Comparison of ENCODE assay signal across 12 cellular contexts in the genomic region with DNA sequence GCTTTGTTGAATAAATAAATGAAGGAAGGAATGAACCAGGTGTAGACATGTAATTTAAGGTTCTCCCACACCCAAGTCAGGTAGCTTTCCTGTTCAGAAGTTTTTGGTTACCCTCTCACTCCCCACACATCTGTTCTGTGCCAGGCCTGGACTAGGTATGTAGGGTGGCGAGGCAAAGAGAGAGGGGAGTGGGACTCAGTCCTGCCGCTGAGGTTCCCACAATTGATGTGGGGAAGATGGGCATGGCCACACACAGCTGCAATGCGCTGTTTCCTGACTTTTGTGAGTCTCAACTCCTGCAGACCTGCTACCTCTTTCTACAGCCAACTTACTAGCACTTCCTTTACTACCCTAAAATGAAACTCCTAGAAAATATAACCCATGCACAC.
"Had no signal": no experiment of that assay in that cellular context is flagged by ENCODE, and none has a peak within 500 bp of the region (broad histone marks: within the 10 kb centered on the region; RNA-seq: fewer than 3 reads in every experiment).

No MANE protein-coding gene starts in this region.

- H3K9me3 ChIP-seq: heart right ventricle, psoas muscle, spleen had no signal

- H3K4me3 ChIP-seq: heart right ventricle, psoas muscle, SK-N-MC, spleen had no signal

- H3K4me3 Mint-ChIP-seq: activated naive CD4-positive, alpha-beta T cell treated with anti-CD3 and anti-CD28 coated beads, Interleukin-2, amount 10 ng/mL, durations not matched to agents 7 days and 5 days; nephron progenitor cell; T-cell had no signal

- H3K36me3 Mint-ChIP-seq: activated naive CD4-positive, alpha-beta T cell treated with anti-CD3 and anti-CD28 coated beads, Interleukin-2, amount 10 ng/mL, durations not matched to agents 7 days and 5 days; T-cell had no signal

- H3K4me1 ChIP-seq: psoas muscle had no signal

- DNase-seq: activated naive CD4-positive, alpha-beta T cell treated with anti-CD3 and anti-CD28 coated beads, Interleukin-2, amount 10 ng/mL, durations not matched to agents 7 days and 5 days; heart right ventricle; nephron progenitor cell; psoas muscle; spleen; T-cell; T1000 had no signal

- ATAC-seq: activated CD4-positive, CD25-positive, alpha-beta regulatory T cell treated with anti-CD3 and anti-CD28 coated beads, Interleukin-2, amount 50 U/mL, for 24 hours; psoas muscle; T-cell had no signal

- H3K27ac ChIP-seq: psoas muscle, SK-N-MC, spleen had no signal

- H3K9me3 Mint-ChIP-seq: activated naive CD4-positive, alpha-beta T cell treated with anti-CD3 and anti-CD28 coated beads, Interleukin-2, amount 10 ng/mL, durations not matched to agents 7 days and 5 days; T-cell had no signal

- FAIRE-seq: colon, frontal cortex, urothelium cell line had no signal

- H3K27ac Mint-ChIP-seq: activated naive CD4-positive, alpha-beta T cell treated with anti-CD3 and anti-CD28 coated beads, Interleukin-2, amount 10 ng/mL, durations not matched to agents 7 days and 5 days had no signal

- H3K36me3 ChIP-seq: heart right ventricle, spleen had no signal
